10 cellular contexts compared by ENCODE assay signal in the genomic region with DNA sequence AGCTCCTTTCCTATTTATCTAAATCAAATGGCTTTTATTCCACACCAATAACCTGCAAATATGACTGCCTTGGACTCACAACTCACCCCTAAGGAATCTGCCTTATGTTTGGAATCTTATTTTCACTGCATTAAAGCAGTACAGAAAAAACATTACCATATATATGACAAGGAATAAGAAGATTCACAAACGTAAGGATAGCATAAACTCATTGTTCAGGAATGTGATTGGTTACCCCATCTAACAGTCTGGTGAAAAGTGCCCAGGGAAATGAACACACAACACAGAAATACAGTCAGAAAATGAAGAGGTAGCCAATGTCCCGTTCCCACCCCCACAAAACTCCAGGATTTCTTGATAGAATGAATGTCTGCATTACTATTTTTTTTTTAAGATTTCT. TPM values are rescaled to one million over a fixed set of nuclear protein-coding genes. Genes with fewer than 3 reads are reported as not detected.
DNase-seq lines count a peak whose midpoint lies in the region; ATAC-seq and TF ChIP-seq lines count a peak whose summit lies in the region.
"Had no signal": no experiment of that assay in that cellular context is flagged by ENCODE, and none has a peak within 500 bp of the region (broad histone marks: within the 10 kb centered on the region; RNA-seq: fewer than 3 reads in every experiment).

No MANE protein-coding gene starts in this region.

- H3K4me1 Mint-ChIP-seq in Calu3 (ENCODE audit: low read depth, unreplicated experiment) = peaks cover 29% of the 10 kb centered on the region

- TF ChIP-seq RAD21 in neural cell (conservative IDR thresholded peaks at IDR 0.05) = no peak

- no peak for ATAC-seq in HG03469 (IDR thresholded peaks at IDR 0.05; ENCODE audit: unreplicated experiment)

- H3K4me2 ChIP-seq in neural cell (ENCODE audit: low read length) = peak overlapping the region; percentile 100

- no TSS peak for BruUV-seq in Calu3 (replicated peaks; lab: Mats Ljungman, UMichigan)

- no peaks in the 10 kb centered on the region for H3K9me3 ChIP-seq in neural cell (ENCODE audit: low read length)

- H3K9me2 ChIP-seq in neural cell (ENCODE audit: insufficient read depth, low read length) = no peaks in the 10 kb centered on the region

- peaks cover 23% of the 10 kb centered on the region for H3K36me3 Mint-ChIP-seq in Calu3 (ENCODE audit: insufficient read depth, unreplicated experiment)

- no peaks in the 10 kb centered on the region for H3K27me3 ChIP-seq in neural cell (ENCODE audit: insufficient read depth, low read depth, low read length)

- H3K79me2 ChIP-seq in neural cell (replicated peaks; ENCODE audit: insufficient read depth, low read length) = peaks cover 56% of the 10 kb centered on the region

- H4K20me1 ChIP-seq in neural cell (ENCODE audit: insufficient read depth) = no peaks in the 10 kb centered on the region

- H3K9ac ChIP-seq in neural cell (ENCODE audit: low read length) = no peak overlapping the region

- peak overlapping the region; percentile 4 for H3K4me3 ChIP-seq in choroid plexus epithelial cell (ENCODE audit: low read depth, low read length)
- H3K4me3 ChIP-seq in neural cell (ENCODE audit: low read length) = peak overlapping the region; percentile 99

- H3K27ac ChIP-seq in neural cell (ENCODE audit: low read length) = no peak overlapping the region

- intact Hi-C loops in Calu3 (cut with micrococcal nuclease; ENCODE audit: unreplicated experiment) = no loop called here

- no peak for TF ChIP-seq CTCF in Calu3 (IDR thresholded peaks at IDR 0.05; ENCODE audit: unreplicated experiment)
- no peak for TF ChIP-seq CTCF in choroid plexus epithelial cell (conservative IDR thresholded peaks at IDR 0.05; ENCODE audit: low read depth, low read length)
- TF ChIP-seq CTCF in neural cell (IDR thresholded peaks at IDR 0.05; ENCODE audit: poor library complexity, severe bottlenecking) = no peak

- peaks cover 10% of the 10 kb centered on the region for H3F3A ChIP-seq in neural cell (ENCODE audit: insufficient read depth, low read length, poor library complexity, severe bottlenecking)

- H3K9me3 Mint-ChIP-seq in Calu3 (ENCODE audit: low read depth, unreplicated experiment) = peaks cover 3% of the 10 kb centered on the region

- peak overlapping the region; percentile 51 for H3K4me3 Mint-ChIP-seq in Calu3 (ENCODE audit: low read depth, unreplicated experiment)

- no peak for DNase-seq in Calu3
- peak; percentile 86 for DNase-seq in NCI-H460 (ENCODE audit: extremely low read depth, low read depth)
- peak; percentile 68 for DNase-seq in choroid plexus epithelial cell (ENCODE audit: low read depth)
- no peak for DNase-seq in NCI-H524 (lab: John Stamatoyannopoulos, UW)
- no peak for DNase-seq in SKM-1 (lab: John Stamatoyannopoulos, UW; ENCODE audit: unreplicated experiment)
- DNase-seq in amygdala (lab: John Stamatoyannopoulos, UW) = no peak
- DNase-seq: effector CD8-positive, alpha-beta T cell; stimulated activated CD4-positive, alpha-beta T cell treated with anti-CD3 and anti-CD28 coated beads, Interleukin-2, amount 100 ng/mL, for 48 hours had no signal

- CTCF ChIA-PET in Calu3 (lab: Charles Lee) = interaction anchor here (0.6 kb wide), 1 partner anchor 108 kb away, joined by 3 read pairs; no protein-coding TSS in a partner anchor

- peak overlapping the region; percentile 38 for H3K27ac Mint-ChIP-seq in Calu3 (ENCODE audit: unreplicated experiment)

- H3K27me3 Mint-ChIP-seq in Calu3 (ENCODE audit: unreplicated experiment) = no peaks in the 10 kb centered on the region

- TF ChIP-seq EP300 in neural cell (conservative IDR thresholded peaks at IDR 0.05; ENCODE audit: poor library complexity, severe bottlenecking) = no peak

- no peak overlapping the region for H2AFZ ChIP-seq in neural cell (ENCODE audit: low read depth, low read length)

- no peaks in the 10 kb centered on the region for H3K36me3 ChIP-seq in neural cell (ENCODE audit: insufficient read depth, low read length)

TF ChIP-seq in neural cell, 6 proteins besides CTCF, POLR2A, EP300 and RAD21:
- TF ChIP-seq EZH2 (IDR thresholded peaks at IDR 0.05; ENCODE audit: borderline replicate concordance, insufficient read depth, low read length, poor library complexity, severe bottlenecking) (no peak), TAF1 (IDR thresholded peaks at IDR 0.05; ENCODE audit: low read depth) (no peak), SMC3 (conservative IDR thresholded peaks at IDR 0.05; ENCODE audit: poor library complexity) (no peak), MXI1 (conservative IDR thresholded peaks at IDR 0.05; ENCODE audit: poor library complexity, severe bottlenecking) (no peak), POLR2AphosphoS5 (IDR thresholded peaks at IDR 0.05) (no peak)
- TF ChIP-seq, protein P1, sequence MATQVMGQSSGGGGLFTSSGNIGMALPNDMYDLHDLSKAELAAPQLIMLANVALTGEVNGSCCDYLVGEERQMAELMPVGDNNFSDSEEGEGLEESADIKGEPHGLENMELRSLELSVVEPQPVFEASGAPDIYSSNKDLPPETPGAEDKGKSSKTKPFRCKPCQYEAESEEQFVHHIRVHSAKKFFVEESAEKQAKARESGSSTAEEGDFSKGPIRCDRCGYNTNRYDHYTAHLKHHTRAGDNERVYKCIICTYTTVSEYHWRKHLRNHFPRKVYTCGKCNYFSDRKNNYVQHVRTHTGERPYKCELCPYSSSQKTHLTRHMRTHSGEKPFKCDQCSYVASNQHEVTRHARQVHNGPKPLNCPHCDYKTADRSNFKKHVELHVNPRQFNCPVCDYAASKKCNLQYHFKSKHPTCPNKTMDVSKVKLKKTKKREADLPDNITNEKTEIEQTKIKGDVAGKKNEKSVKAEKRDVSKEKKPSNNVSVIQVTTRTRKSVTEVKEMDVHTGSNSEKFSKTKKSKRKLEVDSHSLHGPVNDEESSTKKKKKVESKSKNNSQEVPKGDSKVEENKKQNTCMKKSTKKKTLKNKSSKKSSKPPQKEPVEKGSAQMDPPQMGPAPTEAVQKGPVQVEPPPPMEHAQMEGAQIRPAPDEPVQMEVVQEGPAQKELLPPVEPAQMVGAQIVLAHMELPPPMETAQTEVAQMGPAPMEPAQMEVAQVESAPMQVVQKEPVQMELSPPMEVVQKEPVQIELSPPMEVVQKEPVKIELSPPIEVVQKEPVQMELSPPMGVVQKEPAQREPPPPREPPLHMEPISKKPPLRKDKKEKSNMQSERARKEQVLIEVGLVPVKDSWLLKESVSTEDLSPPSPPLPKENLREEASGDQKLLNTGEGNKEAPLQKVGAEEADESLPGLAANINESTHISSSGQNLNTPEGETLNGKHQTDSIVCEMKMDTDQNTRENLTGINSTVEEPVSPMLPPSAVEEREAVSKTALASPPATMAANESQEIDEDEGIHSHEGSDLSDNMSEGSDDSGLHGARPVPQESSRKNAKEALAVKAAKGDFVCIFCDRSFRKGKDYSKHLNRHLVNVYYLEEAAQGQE (IDR thresholded peaks at IDR 0.05; ENCODE audit: borderline replicate concordance) = no peak

RNA-seq across cellular contexts. Expression of a gene that starts 2.0 kb away (rescaled TPM):
- total RNA-seq in Calu3 (2022) = 26.4 and 27.5 TPM in 2 replicates
- 15.3 and 17.1 TPM in 2 replicates for total RNA-seq in NCI-H460 (2014; rRNA removed; shearing (Covaris generic))
- polyA plus RNA-seq in NCI-H460 (2014; cell fraction: nucleus; rRNA removed) = 17.0 and 24.6 TPM in 2 replicates
- 101 and 102 TPM in 2 replicates for polyA plus RNA-seq in neural cell
- polyA minus RNA-seq in neural cell = 105 and 129 TPM in 2 replicates

Comparison
In these comparisons a context has a peak if more than half of its experiments do, and no peak if none do; other contexts are left out.
1. DNase-seq: peak in NCI-H460 (single experiment) and choroid plexus epithelial cell (single experiment); none in Calu3 (single experiment), NCI-H524 (0 of 2), SKM-1 (single experiment) and amygdala (0 of 56).